ENCODE assay signal across 8 cellular contexts in genomic region chr16:66408181-66409048, GRCh38. TPM values are rescaled to one million over a fixed set of nuclear protein-coding genes. Genes with fewer than 3 reads are reported as not detected.
DNase-seq lines count a peak whose midpoint lies in the region; ATAC-seq and TF ChIP-seq lines count a peak whose summit lies in the region.

No MANE protein-coding gene starts in this region.

- H3K9me3 Mint-ChIP-seq in CD4-positive, alpha-beta T cell: no peaks in the 10 kb centered on the region
- peaks cover 14% of the 10 kb centered on the region for H3K9me3 Mint-ChIP-seq in activated CD8-positive, alpha-beta T cell treated with anti-CD3 and anti-CD28 coated beads, Interleukin-2, amount 10 ng/mL, durations not matched to agents 7 days and 5 days (ENCODE audit: insufficient read depth)

- POLR2A ChIA-PET in CD4-positive, alpha-beta T cell (lab: Charles Lee): interaction anchor here (0.6 to 1.5 kb wide), 13 partner anchors 10 to 460 kb away, joined by 3 to 9 read pairs (median 4); partner anchors contain the start of gene CKLF
- POLR2A ChIA-PET in activated CD8-positive, alpha-beta T cell treated with anti-CD3 and anti-CD28 coated beads, Interleukin-2, amount 10 ng/mL, durations not matched to agents 7 days and 5 days (lab: Charles Lee): interaction anchor here (0.6 to 1.1 kb wide), 4 partner anchors 44 to 189 kb away, joined by 3 to 4 read pairs (median 4); partner anchors contain the start of gene CKLF

- H3K27me3 ChIP-seq in CD4-positive, alpha-beta T cell (ENCODE audit: control insufficient read depth, insufficient read depth, low read length): no peaks in the 10 kb centered on the region
- H3K27me3 ChIP-seq in foreskin keratinocyte: no peaks in the 10 kb centered on the region

- H3K4me1 Mint-ChIP-seq in CD4-positive, alpha-beta T cell (ENCODE audit: low read depth): peaks cover 27% of the 10 kb centered on the region
- peaks cover 27% of the 10 kb centered on the region for H3K4me1 Mint-ChIP-seq in activated CD8-positive, alpha-beta T cell treated with anti-CD3 and anti-CD28 coated beads, Interleukin-2, amount 10 ng/mL, durations not matched to agents 7 days and 5 days (ENCODE audit: low read depth)

- H3K4me3 ChIP-seq in retinal pigment epithelial cell (ENCODE audit: low read length): peak overlapping the region; percentile 28

- peak; percentile 74 for ATAC-seq in CD4-positive, alpha-beta T cell (ENCODE audit: poor library complexity)
- ATAC-seq in activated CD8-positive, alpha-beta T cell treated with anti-CD3 and anti-CD28 coated beads, Interleukin-2, amount 10 ng/mL, durations not matched to agents 7 days and 5 days: peak; percentile 47
- ATAC-seq in foreskin keratinocyte: peak; percentile 93
- no peak for ATAC-seq in HG02884 (IDR thresholded peaks at IDR 0.05; ENCODE audit: unreplicated experiment)
- no peak for ATAC-seq in HG03442 (IDR thresholded peaks at IDR 0.05; ENCODE audit: unreplicated experiment)
- ATAC-seq in HG03159 (IDR thresholded peaks at IDR 0.05; ENCODE audit: unreplicated experiment): no peak

- no peak for TF ChIP-seq CTCF in CD4-positive, alpha-beta T cell (IDR thresholded peaks at IDR 0.05)
- TF ChIP-seq CTCF in foreskin keratinocyte (conservative IDR thresholded peaks at IDR 0.05) (no peak), retinal pigment epithelial cell (conservative IDR thresholded peaks at IDR 0.05; ENCODE audit: low read depth, low read length) (no peak)

- H3K27ac Mint-ChIP-seq in CD4-positive, alpha-beta T cell: peak overlapping the region; percentile 83
- H3K27ac Mint-ChIP-seq in activated CD8-positive, alpha-beta T cell treated with anti-CD3 and anti-CD28 coated beads, Interleukin-2, amount 10 ng/mL, durations not matched to agents 7 days and 5 days: peak overlapping the region; percentile 87

- intact Hi-C loops in CD4-positive, alpha-beta T cell (cut with DNase I, micrococcal nuclease): loop anchor here (1.0 to 5.0 kb wide), 4 partner anchors 75 to 199 kb away; partner anchors contain the start of gene CMTM3 (in 1 of the 2)

- H3K27me3 Mint-ChIP-seq in CD4-positive, alpha-beta T cell: no peaks in the 10 kb centered on the region
- H3K27me3 Mint-ChIP-seq in activated CD8-positive, alpha-beta T cell treated with anti-CD3 and anti-CD28 coated beads, Interleukin-2, amount 10 ng/mL, durations not matched to agents 7 days and 5 days (ENCODE audit: low read depth): peaks cover 18% of the 10 kb centered on the region

- DNase-seq in CD4-positive, alpha-beta T cell: peak in 4 of 10 experiments; percentile 5 to 25 (median 8)
- peak; percentile 39 for DNase-seq in activated CD8-positive, alpha-beta T cell treated with anti-CD3 and anti-CD28 coated beads, Interleukin-2, amount 10 ng/mL, durations not matched to agents 7 days and 5 days
- DNase-seq in foreskin keratinocyte (peak; percentile 87 to 92), retinal pigment epithelial cell (ENCODE audit: low read depth) (peak; percentile 63)

- CTCF ChIA-PET in CD4-positive, alpha-beta T cell (lab: Charles Lee): no interaction called here
- CTCF ChIA-PET in activated CD8-positive, alpha-beta T cell treated with anti-CD3 and anti-CD28 coated beads, Interleukin-2, amount 10 ng/mL, durations not matched to agents 7 days and 5 days (lab: Charles Lee): interaction anchor here (0.7 to 8.2 kb wide), 12 partner anchors 9 to 242 kb away, joined by 3 to 195 read pairs (median 4); no protein-coding TSS in a partner anchor

- no peaks in the 10 kb centered on the region for H3K9me3 ChIP-seq in CD4-positive, alpha-beta T cell (ENCODE audit: control insufficient read depth, low read length)
- H3K9me3 ChIP-seq in KOPT-K1 (ENCODE audit: insufficient read depth, low read length, poor library complexity, severe bottlenecking): peaks cover 16% of the 10 kb centered on the region

- peaks cover 27% of the 10 kb centered on the region for H3K4me1 ChIP-seq in foreskin keratinocyte

- H3K36me3 ChIP-seq in KOPT-K1 (ENCODE audit: insufficient read depth, low read length): no peaks in the 10 kb centered on the region

- peaks cover 38% of the 10 kb centered on the region for H3K36me3 Mint-ChIP-seq in CD4-positive, alpha-beta T cell (ENCODE audit: low read depth)
- peaks cover 4% of the 10 kb centered on the region for H3K36me3 Mint-ChIP-seq in activated CD8-positive, alpha-beta T cell treated with anti-CD3 and anti-CD28 coated beads, Interleukin-2, amount 10 ng/mL, durations not matched to agents 7 days and 5 days (ENCODE audit: low read depth)

- no peak overlapping the region for H3K27ac ChIP-seq in CD4-positive, alpha-beta T cell (ENCODE audit: low read depth, low read length)
- peak overlapping the region; percentile 63 for H3K27ac ChIP-seq in KOPT-K1 (ENCODE audit: low read depth, low read length, poor library complexity, severe bottlenecking)
- peak overlapping the region; percentile 87 for H3K27ac ChIP-seq in foreskin keratinocyte

- peak overlapping the region; percentile 81 for H3K4me3 Mint-ChIP-seq in CD4-positive, alpha-beta T cell
- H3K4me3 Mint-ChIP-seq in activated CD8-positive, alpha-beta T cell treated with anti-CD3 and anti-CD28 coated beads, Interleukin-2, amount 10 ng/mL, durations not matched to agents 7 days and 5 days: peak overlapping the region; percentile 76

RNA-seq across cellular contexts. Expression of gene BEAN1, which starts 18.7 kb away (rescaled TPM):
- total RNA-seq in CD4-positive, alpha-beta T cell: not detected
- not detected for total RNA-seq in activated CD8-positive, alpha-beta T cell treated with anti-CD3 and anti-CD28 coated beads, Interleukin-2, amount 10 ng/mL, durations not matched to agents 7 days and 5 days
- 0.10 and 0.14 TPM in 2 replicates for total RNA-seq in foreskin keratinocyte
- polyA plus RNA-seq in foreskin keratinocyte: 0.04 and 0.37 TPM in 2 replicates

RNA-seq across cellular contexts. Expression of gene CDH5, which starts 41.9 kb away (rescaled TPM):
- total RNA-seq in CD4-positive, alpha-beta T cell: not detected
- total RNA-seq in activated CD8-positive, alpha-beta T cell treated with anti-CD3 and anti-CD28 coated beads, Interleukin-2, amount 10 ng/mL, durations not matched to agents 7 days and 5 days: not detected
- total RNA-seq in foreskin keratinocyte: 0.04 TPM in 1 of 2 replicates, not detected in the other
- polyA plus RNA-seq in foreskin keratinocyte: 0.02 TPM in 1 of 2 replicates, not detected in the other

Comparison
In these comparisons a context has a peak if more than half of its experiments do, and no peak if none do; other contexts are left out.
1. ATAC-seq: peak in CD4-positive, alpha-beta T cell (single experiment), activated CD8-positive, alpha-beta T cell treated with anti-CD3 and anti-CD28 coated beads, Interleukin-2, amount 10 ng/mL, durations not matched to agents 7 days and 5 days (single experiment) and foreskin keratinocyte (single experiment); none in HG02884 (single experiment), HG03442 (single experiment) and HG03159 (single experiment).